In the genomic region with DNA sequence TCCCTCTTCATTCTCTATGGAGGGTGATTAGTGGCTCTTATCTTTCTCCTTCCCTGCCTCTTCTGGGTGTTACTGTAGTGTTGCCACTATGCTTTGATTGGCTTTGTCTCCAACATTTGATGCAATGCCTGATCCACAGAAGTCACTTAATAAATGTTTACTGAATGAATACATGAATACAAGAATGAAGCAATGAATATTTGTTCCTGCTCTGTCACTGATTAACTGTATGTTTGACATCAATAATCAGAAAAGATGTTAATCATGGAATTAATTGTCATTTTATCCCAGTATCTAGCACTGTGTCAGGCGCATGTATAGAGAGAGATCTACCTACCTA, we compare ENCODE assay signal across 27 cellular contexts. TPM values are rescaled to one million over a fixed set of nuclear protein-coding genes. Genes with fewer than 3 reads are reported as not detected.
DNase-seq lines count a peak whose midpoint lies in the region; ATAC-seq and TF ChIP-seq lines count a peak whose summit lies in the region.
"Had no signal": no experiment of that assay in that cellular context is flagged by ENCODE, and none has a peak within 500 bp of the region (broad histone marks: within the 10 kb centered on the region; RNA-seq: fewer than 3 reads in every experiment).

No MANE protein-coding gene starts in this region.

- POLR2A ChIA-PET in MCF 10A (lab: Yijun Ruan, JAX): interaction anchor here (0.9 to 3.1 kb wide), 5 partner anchors 8 to 478 kb away, joined by 3 to 13 read pairs (median 5); no protein-coding TSS in a partner anchor

- no peaks in the 10 kb centered on the region for H3K27me3 Mint-ChIP-seq in MCF 10A (ENCODE audit: insufficient read depth, unreplicated experiment)
- H3K27me3 Mint-ChIP-seq in mesothelial cell of epicardium (ENCODE audit: low read depth): no peaks in the 10 kb centered on the region
- H3K27me3 Mint-ChIP-seq: activated CD4-positive, alpha-beta T cell treated with anti-CD3 and anti-CD28 coated beads for 36 hours; central memory CD8-positive, alpha-beta T cell had no signal

- H3K36me3 ChIP-seq in breast epithelium: no peaks in the 10 kb centered on the region
- no peaks in the 10 kb centered on the region for H3K36me3 ChIP-seq in brain microvascular endothelial cell (replicated peaks)
- H3K36me3 ChIP-seq in stomach: no peaks in the 10 kb centered on the region
- H3K36me3 ChIP-seq in upper lobe of right lung: no peaks in the 10 kb centered on the region
- H3K36me3 ChIP-seq: MG63, vagina had no signal

- TF ChIP-seq POLR2A in breast epithelium (IDR thresholded peaks at IDR 0.05): no peak
- no peak for TF ChIP-seq POLR2A in stomach (IDR thresholded peaks at IDR 0.05)

- BruUV-seq in MCF 10A (replicated peaks; lab: Mats Ljungman, UMichigan): no TSS peak

- H3K9me3 Mint-ChIP-seq in MCF 10A (ENCODE audit: unreplicated experiment) (no peaks in the 10 kb centered on the region), mesothelial cell of epicardium (no peaks in the 10 kb centered on the region)
- H3K9me3 Mint-ChIP-seq: central memory CD8-positive, alpha-beta T cell; H9; nephron progenitor cell; stimulated activated effector memory CD8-positive, alpha-beta T cell treated with anti-CD3 and anti-CD28 coated beads, Interleukin-12 subunit alpha, Interleukin-12 subunit beta, amount 100 ng/mL, for 72 hours had no signal

- H3K36me3 Mint-ChIP-seq in MCF 10A (ENCODE audit: insufficient read depth, unreplicated experiment): no peaks in the 10 kb centered on the region
- no peaks in the 10 kb centered on the region for H3K36me3 Mint-ChIP-seq in mesothelial cell of epicardium
- H3K36me3 Mint-ChIP-seq: stimulated activated effector memory CD8-positive, alpha-beta T cell treated with anti-CD3 and anti-CD28 coated beads, Interleukin-12 subunit alpha, Interleukin-12 subunit beta, amount 100 ng/mL, for 72 hours had no signal

- no peak overlapping the region for H3K27ac ChIP-seq in breast epithelium
- H3K27ac ChIP-seq in brain microvascular endothelial cell: peak overlapping the region; percentile 70
- no peak overlapping the region for H3K27ac ChIP-seq in stomach
- H3K27ac ChIP-seq in upper lobe of right lung: no peak overlapping the region
- H3K27ac ChIP-seq: parathyroid adenoma, vagina had no signal

- intact Hi-C loops in MCF 10A (cut with micrococcal nuclease) (loop anchor here (2.0 kb wide), 1 partner anchor 29 kb away; no protein-coding TSS in a partner anchor), breast epithelium (cut with DNase I; ENCODE audit: low total_unique reads) (no loop called here), stomach (cut with DNase I; ENCODE audit: low total_unique reads) (no loop called here), upper lobe of right lung (cut with DNase I) (no loop called here)

- ATAC-seq in upper lobe of right lung: no peak
- ATAC-seq in HG03432 (IDR thresholded peaks at IDR 0.05; ENCODE audit: unreplicated experiment): no peak
- ATAC-seq: activated CD4-positive, alpha-beta T cell treated with anti-CD3 and anti-CD28 coated beads for 36 hours; K562; mucosa of descending colon; stimulated activated effector memory CD8-positive, alpha-beta T cell treated with anti-CD3 and anti-CD28 coated beads, Interleukin-12 subunit alpha, Interleukin-12 subunit beta, amount 100 ng/mL, for 72 hours had no signal

- H3K4me1 ChIP-seq in breast epithelium (no peaks in the 10 kb centered on the region), stomach (peaks cover 0 to 24% (median 13%) of the 10 kb centered on the region in 4 donors), upper lobe of right lung (peaks cover 6% of the 10 kb centered on the region)

- in situ Hi-C loops in brain microvascular endothelial cell (cut with HindIII; ENCODE audit: low pct_ligation_motif_present, low sequenced_read_pairs): no loop called here

- no peaks in the 10 kb centered on the region for H3K9me3 ChIP-seq in breast epithelium
- H3K9me3 ChIP-seq in stomach: no peaks in the 10 kb centered on the region
- no peaks in the 10 kb centered on the region for H3K9me3 ChIP-seq in upper lobe of right lung
- H3K9me3 ChIP-seq: MG63, mucosa of descending colon, vagina had no signal

- no peaks in the 10 kb centered on the region for H3K27me3 ChIP-seq in breast epithelium
- no peaks in the 10 kb centered on the region for H3K27me3 ChIP-seq in brain microvascular endothelial cell (replicated peaks)
- H3K27me3 ChIP-seq in stomach: no peaks in the 10 kb centered on the region
- H3K27me3 ChIP-seq in upper lobe of right lung: no peaks in the 10 kb centered on the region
- H3K27me3 ChIP-seq: MG63, vagina had no signal

- TF ChIP-seq EP300 in stomach (IDR thresholded peaks at IDR 0.05): no peak

- H3K4me3 ChIP-seq in breast epithelium (no peak overlapping the region), brain microvascular endothelial cell (ENCODE audit: low read depth, low read length) (no peak overlapping the region), stomach (no peak overlapping the region), upper lobe of right lung (no peak overlapping the region)
- H3K4me3 ChIP-seq: K562, MG63, mucosa of descending colon, vagina had no signal

- CTCF ChIA-PET in MCF 10A (lab: Yijun Ruan, JAX): interaction anchor here (0.6 kb wide), 1 partner anchor 57 kb away, joined by 3 read pairs; no protein-coding TSS in a partner anchor

- peak overlapping the region; percentile 18 for H3K27ac Mint-ChIP-seq in MCF 10A (ENCODE audit: low read depth, unreplicated experiment)
- H3K27ac Mint-ChIP-seq in mesothelial cell of epicardium: peak overlapping the region; percentile 3
- H3K27ac Mint-ChIP-seq: activated CD4-positive, alpha-beta T cell treated with anti-CD3 and anti-CD28 coated beads for 36 hours; H9; nephron progenitor cell; stimulated activated effector memory CD8-positive, alpha-beta T cell treated with anti-CD3 and anti-CD28 coated beads, Interleukin-12 subunit alpha, Interleukin-12 subunit beta, amount 100 ng/mL, for 72 hours had no signal

- DNase-seq in MCF 10A (ENCODE audit: unreplicated experiment): no peak
- DNase-seq in breast epithelium (ENCODE audit: low spot score in 2 of 2): no peak
- no peak for DNase-seq in brain microvascular endothelial cell
- DNase-seq in mesothelial cell of epicardium (ENCODE audit: low spot score in 2 of 2, unreplicated experiment in 2 of 2): no peak
- no peak for DNase-seq in stomach
- no peak for DNase-seq in upper lobe of right lung
- no peak for DNase-seq in superior temporal gyrus (ENCODE audit: extremely low spot score)
- DNase-seq: activated CD4-positive, alpha-beta T cell treated with anti-CD3 and anti-CD28 coated beads for 36 hours; activated CD8-positive, alpha-beta memory T cell treated with anti-CD3 and anti-CD28 coated beads for 24 hours; activated gamma-delta T cell; DMS153; glutamatergic neuron; H9; mucosa of descending colon; NCI-H1417 treated with DMSO at 0.1 percent for 48 hours; NCI-H2081 treated with DMSO at 0.1 percent for 48 hours; NCI-H748 treated with DMSO at 0.1 percent for 48 hours; nephron progenitor cell; stimulated activated CD4-positive, alpha-beta T cell treated with anti-CD3 and anti-CD28 coated beads, Interleukin-12 subunit alpha, Interleukin-12 subunit beta, amount 100 ng/mL, for 4 hours; stimulated activated CD4-positive, alpha-beta T cell treated with anti-CD3 and anti-CD28 coated beads, Interleukin-4, amount 100 ng/mL, for 1 hour had no signal

- H3K4me3 Mint-ChIP-seq in MCF 10A (ENCODE audit: unreplicated experiment) (no peak overlapping the region), mesothelial cell of epicardium (no peak overlapping the region)
- H3K4me3 Mint-ChIP-seq: activated CD4-positive, alpha-beta T cell treated with anti-CD3 and anti-CD28 coated beads for 36 hours; central memory CD8-positive, alpha-beta T cell; H9; nephron progenitor cell; stimulated activated effector memory CD8-positive, alpha-beta T cell treated with anti-CD3 and anti-CD28 coated beads, Interleukin-12 subunit alpha, Interleukin-12 subunit beta, amount 100 ng/mL, for 72 hours had no signal

- 88 to 97% (median 92%) methylated on average over 1 of the region's 1 CpG for WGBS in stomach, 5 donors

- H3K4me1 Mint-ChIP-seq in MCF 10A (ENCODE audit: insufficient read depth, unreplicated experiment): peaks cover 28% of the 10 kb centered on the region
- H3K4me1 Mint-ChIP-seq in mesothelial cell of epicardium: peaks cover 41% of the 10 kb centered on the region

- TF ChIP-seq CTCF in MCF 10A (IDR thresholded peaks at IDR 0.05; ENCODE audit: unreplicated experiment) (no peak), breast epithelium (IDR thresholded peaks at IDR 0.05) (no peak), brain microvascular endothelial cell (IDR thresholded peaks at IDR 0.05; ENCODE audit: low read depth, low read length, missing control alignments) (no peak), mesothelial cell of epicardium (IDR thresholded peaks at IDR 0.05; ENCODE audit: unreplicated experiment) (no peak), stomach (IDR thresholded peaks at IDR 0.05) (no peak), upper lobe of right lung (IDR thresholded peaks at IDR 0.05) (no peak)

RNA-seq across cellular contexts. Expression of a gene that starts 4.3 kb away (rescaled TPM):
- total RNA-seq in MCF 10A (2022) (3.3 and 6.7 TPM in 2 replicates), breast epithelium (10 to 100 TPM; 10.2 to 93.2 (median 57.4) TPM), mesothelial cell of epicardium (242 to 270 TPM (median 243 TPM) in 3 replicates), stomach (100 to 1,000 TPM in 2 of 5 donors, 10 to 100 TPM in 3; 27.4 to 115 (median 47.7) TPM), upper lobe of right lung (91.1 TPM)
- 10 to 100 TPM in 1 of 3 donors, 1 to 10 TPM in 2; 3.6 to 12.8 (median 6.7) TPM for polyA plus RNA-seq in stomach
